Comparison of ENCODE assay signal across 8 cellular contexts in genomic region chr4:38803833-38804653, GRCh38. TPM values are rescaled to one million over a fixed set of nuclear protein-coding genes. Genes with fewer than 3 reads are reported as not detected.
DNase-seq lines count a peak whose midpoint lies in the region; ATAC-seq and TF ChIP-seq lines count a peak whose summit lies in the region.

No MANE protein-coding gene starts in this region.

- H4K20me1 ChIP-seq in SK-N-SH (ENCODE audit: insufficient read depth): no peaks in the 10 kb centered on the region
- H4K20me1 ChIP-seq in fibroblast of lung (ENCODE audit: control insufficient read depth, extremely low read depth, insufficient read depth, low read length): no peaks in the 10 kb centered on the region

- H3K4me1 ChIP-seq in SK-N-SH (ENCODE audit: control insufficient read depth in 1 of 2, insufficient read depth in 2 of 2, low read depth in 1 of 2, low read length in 1 of 2): no peaks in the 10 kb centered on the region; a peak in 1 of 4 replicates
- H3K4me1 ChIP-seq in fibroblast of lung (ENCODE audit: control insufficient read depth, extremely low read depth, insufficient read depth, low read length): no peaks in the 10 kb centered on the region
- H3K4me1 ChIP-seq in rectal smooth muscle tissue (ENCODE audit: control insufficient read depth, insufficient read depth, low read length): peaks cover 2% of the 10 kb centered on the region

- intact Hi-C loops in posterior cingulate gyrus (cut with DNase I): loop anchor here (5.0 kb wide), 1 partner anchor 742 kb away; no protein-coding TSS in a partner anchor

- no peaks in the 10 kb centered on the region for H3K36me3 ChIP-seq in SK-N-SH (replicated peaks in 1 of 2; ENCODE audit: control insufficient read depth in 1 of 2, insufficient read depth in 2 of 2, low read length in 1 of 2)
- H3K36me3 ChIP-seq in fibroblast of lung (ENCODE audit: control insufficient read depth, insufficient read depth, low read length): no peaks in the 10 kb centered on the region
- no peaks in the 10 kb centered on the region for H3K36me3 ChIP-seq in rectal smooth muscle tissue (ENCODE audit: control insufficient read depth, insufficient read depth, low read length)

- 50% methylated on average over 6 of the region's 6 CpGs for WGBS in SK-N-SH (ENCODE audit: low lambda C conversion rate)

- peaks cover 10% of the 10 kb centered on the region for H3K36me3 Mint-ChIP-seq in endothelial cell (ENCODE audit: low read depth, unreplicated experiment)

- H3K79me2 ChIP-seq in SK-N-SH (ENCODE audit: insufficient read depth) (no peaks in the 10 kb centered on the region), fibroblast of lung (ENCODE audit: control insufficient read depth, insufficient read depth, low read length) (no peaks in the 10 kb centered on the region)

- no peak for TF ChIP-seq EP300 in SK-N-SH (IDR thresholded peaks at IDR 0.05; ENCODE audit: borderline replicate concordance in 1 of 2, low read depth in 1 of 2, low read length in 1 of 2)

- no peak overlapping the region for H3K27ac Mint-ChIP-seq in endothelial cell (ENCODE audit: unreplicated experiment)

- TF ChIP-seq RAD21 in SK-N-SH (IDR thresholded peaks at IDR 0.05; ENCODE audit: low read length): no peak

- no peaks in the 10 kb centered on the region for H3K9me2 ChIP-seq in SK-N-SH

- H3K9me3 ChIP-seq in SK-N-SH: no peaks in the 10 kb centered on the region
- no peaks in the 10 kb centered on the region for H3K9me3 ChIP-seq in fibroblast of lung (ENCODE audit: control insufficient read depth, insufficient read depth, low read depth, low read length)

- H3K4me3 Mint-ChIP-seq in endothelial cell (ENCODE audit: unreplicated experiment): no peak overlapping the region

- no peaks in the 10 kb centered on the region for H3K27me3 Mint-ChIP-seq in endothelial cell (ENCODE audit: unreplicated experiment)

- H3K4me3 ChIP-seq in SK-N-SH (ENCODE audit: low read depth in 2 of 2, low read length in 1 of 2) (no peak overlapping the region; a peak in 1 of 4 replicates), fibroblast of lung (replicated peaks in 1 of 4; ENCODE audit: control extremely low read depth in 1 of 4, insufficient read depth in 1 of 4, low read depth in 3 of 4, low read length in 4 of 4) (no peak overlapping the region), rectal smooth muscle tissue (ENCODE audit: low read length) (peak overlapping the region; percentile 55)

- peak overlapping the region; percentile 7; the same call in 1 of the 2 replicates for H2AFZ ChIP-seq in SK-N-SH (ENCODE audit: low read depth)
- H2AFZ ChIP-seq in fibroblast of lung (ENCODE audit: low read length): peak overlapping the region; percentile 19

- peaks cover 12% of the 10 kb centered on the region for H3K9me3 Mint-ChIP-seq in endothelial cell (ENCODE audit: unreplicated experiment)

- DNase-seq in GM13977 (ENCODE audit: low spot score) (peak; percentile 52), SK-N-SH (no peak), fibroblast of lung (ENCODE audit: low read depth in 2 of 2) (no peak), endothelial cell (ENCODE audit: low spot score) (no peak), middle frontal gyrus (ENCODE audit: extremely low spot score, low spot score) (no peak), posterior cingulate gyrus (no peak)

- H3K9ac ChIP-seq in SK-N-SH (no peak overlapping the region), fibroblast of lung (ENCODE audit: insufficient read depth, low read length) (no peak overlapping the region), rectal smooth muscle tissue (ENCODE audit: low read length) (no peak overlapping the region)

- in situ Hi-C loops in GM13977 (cut with MboI; ENCODE audit: low pct_unique_long_range_greater_than_20kb, low sequenced_read_pairs, unreplicated experiment): no loop called here

- peak; percentile 60 for ATAC-seq in HG02571 (IDR thresholded peaks at IDR 0.05; ENCODE audit: unreplicated experiment)

- H3K4me2 ChIP-seq in SK-N-SH: no peak overlapping the region
- no peak overlapping the region for H3K4me2 ChIP-seq in fibroblast of lung (ENCODE audit: extremely low read depth, insufficient read depth, low read length)

- CTCF ChIA-PET in SK-N-SH (lab: Yijun Ruan, JAX): interaction anchor here (0.7 to 4.7 kb wide), 23 partner anchors 8 to 746 kb away, joined by 3 to 41 read pairs (median 3); partner anchors contain the start of gene TLR10

- TF ChIP-seq CTCF in GM13977 (IDR thresholded peaks at IDR 0.05; ENCODE audit: extremely low read depth, insufficient read depth, missing control alignments) (no peak), SK-N-SH (IDR thresholded peaks at IDR 0.05) (no peak), fibroblast of lung (conservative IDR thresholded peaks at IDR 0.05 in 1 of 2, IDR thresholded peaks at IDR 0.05 in 1 of 2; ENCODE audit: low read depth in 1 of 2, low read length in 2 of 2) (no peak), endothelial cell (IDR thresholded peaks at IDR 0.05; ENCODE audit: unreplicated experiment) (no peak)

- H3K27me3 ChIP-seq in SK-N-SH (ENCODE audit: insufficient read depth) (no peaks in the 10 kb centered on the region), fibroblast of lung (ENCODE audit: control insufficient read depth, insufficient read depth, low read length) (no peaks in the 10 kb centered on the region), rectal smooth muscle tissue (ENCODE audit: control insufficient read depth, insufficient read depth, low read length) (no peaks in the 10 kb centered on the region)

- no peak overlapping the region for H3K27ac ChIP-seq in SK-N-SH (ENCODE audit: low read depth in 2 of 2, low read length in 1 of 2)
- no peak overlapping the region for H3K27ac ChIP-seq in fibroblast of lung (ENCODE audit: insufficient read depth, low read length)
- H3K27ac ChIP-seq in rectal smooth muscle tissue (ENCODE audit: low read depth, low read length): peak overlapping the region; percentile 64

- H3F3A ChIP-seq in SK-N-SH (replicated peaks; ENCODE audit: insufficient read depth): no peaks in the 10 kb centered on the region

- POLR2A ChIA-PET in SK-N-SH (lab: Yijun Ruan, JAX): no interaction called here

- no peaks in the 10 kb centered on the region for H3K4me1 Mint-ChIP-seq in endothelial cell (ENCODE audit: unreplicated experiment)

TF ChIP-seq in SK-N-SH, 30 proteins besides CTCF, POLR2A, EP300 and RAD21 (continues in another document):
- no peak for TF ChIP-seq MEF2A (IDR thresholded peaks at IDR 0.05; ENCODE audit: borderline replicate concordance, low read depth)
- TF ChIP-seq CHD2 (IDR thresholded peaks at IDR 0.05; ENCODE audit: low read length, partially characterized antibody): no peak
- TF ChIP-seq RCOR1 (IDR thresholded peaks at IDR 0.05; ENCODE audit: low read length): no peak
- TF ChIP-seq PBX3 (IDR thresholded peaks at IDR 0.05): no peak
- no peak for TF ChIP-seq EZH2phosphoT487 (IDR thresholded peaks at IDR 0.05; ENCODE audit: borderline replicate concordance, low read depth)
- TF ChIP-seq MAX (IDR thresholded peaks at IDR 0.05; ENCODE audit: low read depth): no peak
- no peak for TF ChIP-seq USF1 (IDR thresholded peaks at IDR 0.05; ENCODE audit: borderline replicate concordance, low read depth)
- no peak for TF ChIP-seq GABPA (IDR thresholded peaks at IDR 0.05; ENCODE audit: low read depth)
- no peak for TF ChIP-seq RXRA (IDR thresholded peaks at IDR 0.05; ENCODE audit: borderline replicate concordance, low read depth)
- TF ChIP-seq ELF1 (IDR thresholded peaks at IDR 0.05): no peak
- no peak for TF ChIP-seq TAF1 (IDR thresholded peaks at IDR 0.05; ENCODE audit: borderline replicate concordance, low read depth, low read length)

RNA-seq across cellular contexts. Expression of gene TLR1, which starts 0.5 kb away (rescaled TPM):
- polyA plus RNA-seq in SK-N-SH (2012; rRNA removed) (0.03 TPM in 1 of 2 replicates, not detected in the other), fibroblast of lung (0.41 and 0.77 TPM in 2 replicates)
- polyA plus RNA-seq in SK-N-SH (2012; cell fraction: cytosol; rRNA removed): 0.03 TPM in 1 of 2 replicates, not detected in the other
- 0.04 TPM in 1 of 2 replicates, not detected in the other for polyA plus RNA-seq in SK-N-SH (2012; cell fraction: nucleus; rRNA removed)
- total RNA-seq in fibroblast of lung (1.3 and 1.7 TPM in 2 replicates), endothelial cell (ENCODE audit: unreplicated experiment) (0.23 TPM)
- 0.24 and 0.37 TPM in 2 replicates for polyA plus RNA-seq in fibroblast of lung (2012)
- not detected in 2 replicates for polyA minus RNA-seq in fibroblast of lung (ENCODE audit: low replicate concordance)

RNA-seq across cellular contexts. Expression of gene TLR10, which starts 21.3 kb away (rescaled TPM):
- polyA plus RNA-seq in SK-N-SH (2012; rRNA removed) (not detected in 2 replicates), fibroblast of lung (not detected in 2 replicates)
- not detected in 2 replicates for polyA plus RNA-seq in SK-N-SH (2012; cell fraction: cytosol; rRNA removed)
- polyA plus RNA-seq in SK-N-SH (2012; cell fraction: nucleus; rRNA removed): not detected in 2 replicates
- total RNA-seq in fibroblast of lung (not detected in 2 replicates), endothelial cell (ENCODE audit: unreplicated experiment) (not detected)
- polyA plus RNA-seq in fibroblast of lung (2012): not detected in 2 replicates
- not detected in 2 replicates for polyA minus RNA-seq in fibroblast of lung (ENCODE audit: low replicate concordance)

RNA-seq across cellular contexts. Expression of gene TLR6, which starts 52.6 kb away (rescaled TPM):
- 0.10 and 0.19 TPM in 2 replicates for polyA plus RNA-seq in SK-N-SH (2012; rRNA removed)
- 0.13 and 0.14 TPM in 2 replicates for polyA plus RNA-seq in SK-N-SH (2012; cell fraction: cytosol; rRNA removed)
- 0.39 and 0.56 TPM in 2 replicates for polyA plus RNA-seq in SK-N-SH (2012; cell fraction: nucleus; rRNA removed)
- total RNA-seq in fibroblast of lung: 1.0 and 2.3 TPM in 2 replicates
- polyA plus RNA-seq in fibroblast of lung: 1.9 and 2.3 TPM in 2 replicates
- polyA plus RNA-seq in fibroblast of lung (2012): 0.91 and 1.0 TPM in 2 replicates
- 1.3 TPM in 1 of 2 replicates, not detected in the other for polyA minus RNA-seq in fibroblast of lung (ENCODE audit: low replicate concordance)
- total RNA-seq in endothelial cell (ENCODE audit: unreplicated experiment): 0.85 TPM
